Comparison of ENCODE assay signal across 22 cellular contexts in the genomic region with DNA sequence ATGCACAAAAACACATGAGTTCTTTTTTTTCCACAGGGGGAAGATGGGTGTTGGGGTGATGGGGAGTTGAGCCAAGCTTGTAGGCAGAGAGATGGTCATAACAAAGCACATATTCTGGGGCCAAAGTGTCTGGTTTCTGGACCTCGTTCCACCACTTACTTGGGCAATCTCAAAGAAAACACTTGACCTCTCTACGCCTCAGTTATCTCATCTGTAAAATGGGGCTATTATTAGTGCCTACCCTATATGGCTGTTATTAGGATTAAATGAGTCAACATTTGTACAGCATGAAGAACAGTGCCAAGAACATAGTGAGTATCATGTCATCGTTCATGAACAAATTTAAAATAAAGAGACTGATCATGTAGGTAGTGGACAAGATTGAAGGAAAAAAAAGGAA.
"Had no signal": no experiment of that assay in that cellular context is flagged by ENCODE, and none has a peak within 500 bp of the region (broad histone marks: within the 10 kb centered on the region; RNA-seq: fewer than 3 reads in every experiment).

No MANE protein-coding gene starts in this region.

- H3K9ac ChIP-seq: KMS-11 had no signal

- FAIRE-seq: RCC 7860 had no signal

- H3K9me3 ChIP-seq: SJSA1 had no signal

- H3K27me3 ChIP-seq: SJSA1 had no signal

- H3K4me3 ChIP-seq: SJSA1, SK-N-MC had no signal

- H3K27ac ChIP-seq: KMS-11, SJSA1, SK-N-MC had no signal

- DNase-seq: IMR-90, Kasumi-1, MM.1S, NCI-H1092 treated with DMSO at 0.1 percent for 48 hours, NCI-H1436, NCI-H187, NCI-H2029, NCI-H2081 treated with DMSO at 0.1 percent for 48 hours, NCI-H2171, NCI-H226, NCI-H446, NCI-H510A, NCI-H524 treated with DMSO at 0.1 percent for 48 hours, NCI-H69, NCI-H774, Right ventricle myocardium superior, RPMI8226, SIG-M5 had no signal

- H3K4me2 ChIP-seq: KMS-11 had no signal
